1 cellular context compared by ENCODE assay signal in genomic region chr19:2837430-2837829, GRCh38.
TF ChIP-seq lines count a peak whose summit lies in the region.

No MANE protein-coding gene starts in this region.

TF ChIP-seq in HepG2, 621 proteins besides CTCF, POLR2A, EP300 and RAD21 (continues in another document):
- TF ChIP-seq ZBTB7B (CRISPR knock-in tag; IDR thresholded peaks at IDR 0.05) (0 out of 2 replicates have a peak, but pooled peaks have one; percentile 50), MAF1 (CRISPR knock-in tag; IDR thresholded peaks at IDR 0.05; ENCODE audit: borderline replicate concordance) (no peak), RXRB (CRISPR knock-in tag; IDR thresholded peaks at IDR 0.05; ENCODE audit: borderline replicate concordance) (peak; percentile 59; the same call in 1 of the 2 replicates), ZNF34 (CRISPR knock-in tag; IDR thresholded peaks at IDR 0.05; ENCODE audit: borderline replicate concordance) (no peak), MBD4 (IDR thresholded peaks at IDR 0.05; ENCODE audit: borderline replicate concordance, low read length) (no peak), ZNF484 (CRISPR knock-in tag; IDR thresholded peaks at IDR 0.05; ENCODE audit: borderline replicate concordance, low read depth) (no peak), SP140L (CRISPR knock-in tag; IDR thresholded peaks at IDR 0.05; ENCODE audit: borderline replicate concordance) (no peak), CEBPG (CRISPR knock-in tag; IDR thresholded peaks at IDR 0.05) (no peak), PRDM4 (CRISPR knock-in tag; IDR thresholded peaks at IDR 0.05; ENCODE audit: borderline replicate concordance) (no peak), ZBTB8A (CRISPR knock-in tag; IDR thresholded peaks at IDR 0.05; ENCODE audit: borderline replicate concordance, low read depth) (no peak), DMAP1 (CRISPR knock-in tag; IDR thresholded peaks at IDR 0.05) (no peak), SUZ12 (IDR thresholded peaks at IDR 0.05; ENCODE audit: low read depth, low read length) (no peak), ZNF879 (CRISPR knock-in tag; IDR thresholded peaks at IDR 0.05) (no peak), HMGA1 (CRISPR knock-in tag; conservative IDR thresholded peaks at IDR 0.05) (no peak), TFDP2 (CRISPR knock-in tag; IDR thresholded peaks at IDR 0.05) (no peak), IRX3 (CRISPR knock-in tag; IDR thresholded peaks at IDR 0.05; ENCODE audit: borderline replicate concordance, low read depth) (no peak), CHD2 (IDR thresholded peaks at IDR 0.05; ENCODE audit: low read depth, low read length) (no peak), FOXK1 (CRISPR knock-in tag; IDR thresholded peaks at IDR 0.05; ENCODE audit: borderline replicate concordance, low read depth) (peak; percentile 12; the same call in 1 of the 2 replicates), RARA (CRISPR knock-in tag; IDR thresholded peaks at IDR 0.05) (peak; percentile 23; the same call in 1 of the 2 replicates), ZBTB14 (CRISPR knock-in tag; IDR thresholded peaks at IDR 0.05) (no peak), ZNF746 (CRISPR knock-in tag; IDR thresholded peaks at IDR 0.05) (no peak), JUND (CRISPR knock-in tag; IDR thresholded peaks at IDR 0.05) (no peak), MLX (CRISPR knock-in tag; IDR thresholded peaks at IDR 0.05) (no peak), GTF3A (CRISPR knock-in tag; conservative IDR thresholded peaks at IDR 0.05) (no peak), AKAP8 (CRISPR knock-in tag; IDR thresholded peaks at IDR 0.05) (no peak), ZFP37 (CRISPR knock-in tag; IDR thresholded peaks at IDR 0.05; ENCODE audit: borderline replicate concordance) (no peak), NFIC (IDR thresholded peaks at IDR 0.05; ENCODE audit: low read length) (no peak), FOXP1 (IDR thresholded peaks at IDR 0.05) (no peak), FOXP1 (CRISPR knock-in tag; IDR thresholded peaks at IDR 0.05) (no peak), ZNF121 (CRISPR knock-in tag; IDR thresholded peaks at IDR 0.05) (no peak), ZNF350 (CRISPR knock-in tag; IDR thresholded peaks at IDR 0.05; ENCODE audit: borderline replicate concordance, low read depth) (no peak), ZNF205 (CRISPR knock-in tag; IDR thresholded peaks at IDR 0.05) (no peak), TBX2 (CRISPR knock-in tag; IDR thresholded peaks at IDR 0.05; ENCODE audit: borderline replicate concordance) (peak; percentile 35; the same call in 1 of the 2 replicates), FOXJ3 (CRISPR knock-in tag; IDR thresholded peaks at IDR 0.05; ENCODE audit: borderline replicate concordance) (peak; percentile 18; the same call in 1 of the 2 replicates), PRMT3 (CRISPR knock-in tag; IDR thresholded peaks at IDR 0.05; ENCODE audit: borderline replicate concordance, low read depth) (no peak), ZNF570 (CRISPR knock-in tag; IDR thresholded peaks at IDR 0.05; ENCODE audit: borderline replicate concordance) (no peak), MED1 (CRISPR knock-in tag; IDR thresholded peaks at IDR 0.05) (peak; percentile 43), SMAD9 (CRISPR knock-in tag; IDR thresholded peaks at IDR 0.05) (no peak), THRA (CRISPR knock-in tag; IDR thresholded peaks at IDR 0.05; ENCODE audit: borderline replicate concordance) (no peak; the same call in 1 of the 2 replicates), ZNF773 (CRISPR knock-in tag; IDR thresholded peaks at IDR 0.05; ENCODE audit: borderline replicate concordance) (no peak), ZNF431 (CRISPR knock-in tag; IDR thresholded peaks at IDR 0.05; ENCODE audit: borderline replicate concordance, low read depth) (no peak), PAWR (CRISPR knock-in tag; IDR thresholded peaks at IDR 0.05; ENCODE audit: borderline replicate concordance) (no peak), HOMEZ (CRISPR knock-in tag; IDR thresholded peaks at IDR 0.05; ENCODE audit: low read depth) (peak; percentile 31; the same call in 1 of the 2 replicates), ZNF3 (CRISPR knock-in tag; IDR thresholded peaks at IDR 0.05) (no peak), ZNF451 (CRISPR knock-in tag; IDR thresholded peaks at IDR 0.05) (no peak), HCFC1 (IDR thresholded peaks at IDR 0.05; ENCODE audit: low read depth, low read length) (no peak), NFRKB (IDR thresholded peaks at IDR 0.05) (no peak), HNF1B (CRISPR knock-in tag; IDR thresholded peaks at IDR 0.05) (peak; percentile 57; the same call in 1 of the 2 replicates), RBFOX2 (IDR thresholded peaks at IDR 0.05; ENCODE audit: low read depth, low read length) (no peak), TEAD2 (CRISPR knock-in tag; IDR thresholded peaks at IDR 0.05) (no peak), ZNF501 (CRISPR knock-in tag; IDR thresholded peaks at IDR 0.05) (peak; percentile 45; the same call in 1 of the 2 replicates), CERS6 (CRISPR knock-in tag; IDR thresholded peaks at IDR 0.05) (no peak), HNF4G (IDR thresholded peaks at IDR 0.05; ENCODE audit: borderline replicate concordance, low read depth, low read length) (no peak), HNF4G (CRISPR knock-in tag; IDR thresholded peaks at IDR 0.05; ENCODE audit: borderline replicate concordance, low read depth) (no peak), ZNF780A (CRISPR knock-in tag; IDR thresholded peaks at IDR 0.05) (no peak), CSRNP1 (CRISPR knock-in tag; IDR thresholded peaks at IDR 0.05) (0 out of 2 replicates have a peak, but pooled peaks have one; percentile 20), HIC2 (CRISPR knock-in tag; IDR thresholded peaks at IDR 0.05; ENCODE audit: low read depth) (no peak), HNRNPK (IDR thresholded peaks at IDR 0.05; ENCODE audit: low read depth, low read length, poor library complexity, severe bottlenecking) (no peak)
